Comparison of ENCODE assay signal across 24 cellular contexts in the genomic region with DNA sequence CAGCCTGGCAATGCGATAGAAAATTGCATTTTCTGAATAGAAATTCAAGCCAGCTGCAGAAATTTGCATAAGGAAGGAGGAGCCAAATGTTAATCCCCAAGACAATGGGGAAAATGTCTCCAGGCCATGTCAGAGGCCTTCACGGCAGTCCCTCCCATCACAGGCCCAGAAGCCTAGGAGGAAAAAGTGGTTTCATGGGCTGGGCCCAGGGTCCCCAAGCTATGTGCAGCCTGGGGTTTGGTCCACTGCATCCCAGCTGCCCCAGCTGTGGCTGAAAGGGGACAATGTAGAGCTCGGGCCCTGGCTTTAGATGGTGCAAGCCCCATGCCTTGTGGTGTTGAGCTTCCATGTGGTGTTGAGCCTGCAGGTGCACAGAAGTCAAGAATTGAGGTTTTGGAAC. TPM values are rescaled to one million over a fixed set of nuclear protein-coding genes. Genes with fewer than 3 reads are reported as not detected.
DNase-seq lines count a peak whose midpoint lies in the region; ATAC-seq and TF ChIP-seq lines count a peak whose summit lies in the region.
"Had no signal": no experiment of that assay in that cellular context is flagged by ENCODE, and none has a peak within 500 bp of the region (broad histone marks: within the 10 kb centered on the region; RNA-seq: fewer than 3 reads in every experiment).

No MANE protein-coding gene starts in this region.

- H3K27me3 Mint-ChIP-seq in WTC11 (ENCODE audit: low read depth) = peaks cover 6% of the 10 kb centered on the region; the same call in 1 of the 2 replicates
- no peaks in the 10 kb centered on the region for H3K27me3 Mint-ChIP-seq in activated CD4-positive, alpha-beta memory T cell treated with anti-CD3 and anti-CD28 coated beads, Interleukin-2, amount 10 ng/mL, durations not matched to agents 7 days and 5 days
- H3K27me3 Mint-ChIP-seq: CD4-positive, alpha-beta memory T cell; CD4-positive, CD25-positive, alpha-beta regulatory T cell; CD8-positive, alpha-beta memory T cell had no signal

- no peaks in the 10 kb centered on the region for H3K9me3 ChIP-seq in HEK293 (ENCODE audit: control insufficient read depth, insufficient read depth, low read depth, low read length)
- H3K9me3 ChIP-seq in NT2/D1 (ENCODE audit: insufficient read depth, low read length) = peaks cover 13% of the 10 kb centered on the region; the same call in 1 of the 2 replicates

- H3K9ac ChIP-seq in NT2/D1 (ENCODE audit: insufficient read length, low read depth) = no peak overlapping the region
- H3K9ac ChIP-seq: BLaER1 had no signal

- no peak overlapping the region for H3K27ac Mint-ChIP-seq in WTC11
- H3K27ac Mint-ChIP-seq in activated CD4-positive, alpha-beta memory T cell treated with anti-CD3 and anti-CD28 coated beads, Interleukin-2, amount 10 ng/mL, durations not matched to agents 7 days and 5 days = no peak overlapping the region
- H3K27ac Mint-ChIP-seq: CD4-positive, CD25-positive, alpha-beta regulatory T cell; CD8-positive, alpha-beta memory T cell had no signal

- no peak for TF ChIP-seq CTCF in HEK293 (tag by site-specific recombination; IDR thresholded peaks at IDR 0.05)
- TF ChIP-seq CTCF in WTC11 (IDR thresholded peaks at IDR 0.05) = no peak

- H3K4me1 Mint-ChIP-seq in WTC11 = no peaks in the 10 kb centered on the region
- H3K4me1 Mint-ChIP-seq in activated CD4-positive, alpha-beta memory T cell treated with anti-CD3 and anti-CD28 coated beads, Interleukin-2, amount 10 ng/mL, durations not matched to agents 7 days and 5 days = no peaks in the 10 kb centered on the region
- H3K4me1 Mint-ChIP-seq: CD14-positive monocyte; CD4-positive, alpha-beta memory T cell; CD8-positive, alpha-beta memory T cell had no signal

- CTCF ChIA-PET in HEK293 (lab: Yijun Ruan, JAX) (no interaction called here), WTC11 (lab: Charles Lee) (no interaction called here)
- CTCF ChIA-PET in activated CD4-positive, alpha-beta memory T cell treated with anti-CD3 and anti-CD28 coated beads, Interleukin-2, amount 10 ng/mL, durations not matched to agents 7 days and 5 days (lab: Charles Lee) = no interaction called here

- POLR2A ChIA-PET in HEK293 (lab: Yijun Ruan, JAX) (no interaction called here), WTC11 (lab: Charles Lee) (interaction anchor here (0.6 kb wide), 1 partner anchor 177 kb away, joined by 5 read pairs; no protein-coding TSS in a partner anchor)
- POLR2A ChIA-PET in activated CD4-positive, alpha-beta memory T cell treated with anti-CD3 and anti-CD28 coated beads, Interleukin-2, amount 10 ng/mL, durations not matched to agents 7 days and 5 days (lab: Charles Lee) = no interaction called here

- H3K27me3 ChIP-seq in NT2/D1 (ENCODE audit: insufficient read depth, insufficient read length) = no peaks in the 10 kb centered on the region
- H3K27me3 ChIP-seq: BE2C, BLaER1 had no signal

- no peaks in the 10 kb centered on the region for H3K4me1 ChIP-seq in HEK293 (ENCODE audit: control insufficient read depth, insufficient read depth, low read length)
- H3K4me1 ChIP-seq in NT2/D1 (ENCODE audit: insufficient read depth, insufficient read length) = no peaks in the 10 kb centered on the region
- H3K4me1 ChIP-seq: BE2C, BLaER1 had no signal

- no peak overlapping the region for H3K4me3 Mint-ChIP-seq in WTC11
- H3K4me3 Mint-ChIP-seq in activated CD4-positive, alpha-beta memory T cell treated with anti-CD3 and anti-CD28 coated beads, Interleukin-2, amount 10 ng/mL, durations not matched to agents 7 days and 5 days = no peak overlapping the region
- H3K4me3 Mint-ChIP-seq: CD14-positive monocyte; CD4-positive, alpha-beta memory T cell; CD4-positive, CD25-positive, alpha-beta regulatory T cell; CD8-positive, alpha-beta memory T cell had no signal

- H3K27ac ChIP-seq in HEK293 (ENCODE audit: extremely low read depth, low read depth, low read length) = no peak overlapping the region
- H3K27ac ChIP-seq: BLaER1 had no signal

- H3K4me3 ChIP-seq in HEK293 (ENCODE audit: low read depth, low read length) = no peak overlapping the region
- no peak overlapping the region for H3K4me3 ChIP-seq in NT2/D1 (ENCODE audit: insufficient read length, low read depth)
- H3K4me3 ChIP-seq: BLaER1, GM12878 had no signal

- peaks cover 32% of the 10 kb centered on the region for H3K36me3 Mint-ChIP-seq in WTC11
- peaks cover 26% of the 10 kb centered on the region for H3K36me3 Mint-ChIP-seq in activated CD4-positive, alpha-beta memory T cell treated with anti-CD3 and anti-CD28 coated beads, Interleukin-2, amount 10 ng/mL, durations not matched to agents 7 days and 5 days (ENCODE audit: low read depth)

- DNase-seq in NT2/D1 (ENCODE audit: low read depth, low spot score) (peak; percentile 15), WTC11 (ENCODE audit: low spot score) (no peak), NCI-H524 (lab: John Stamatoyannopoulos, UW) (no peak), GM19240 (ENCODE audit: insufficient read length, low spot score) (no peak)
- no peak for DNase-seq in activated CD4-positive, alpha-beta memory T cell treated with anti-CD3 and anti-CD28 coated beads, Interleukin-2, amount 10 ng/mL, durations not matched to agents 7 days and 5 days
- DNase-seq: 8988T; ACHN; BE2C; C1 segment of cervical spinal cord; CD4-positive, alpha-beta memory T cell; CD4-positive, CD25-positive, alpha-beta regulatory T cell; CD8-positive, alpha-beta memory T cell; COR-L47; DMS 273 treated with DMSO at 0.1 percent for 48 hours; DMS153; DMS53; DMS79; DND-41; EL; GDM1 had no signal

- no peaks in the 10 kb centered on the region; a peak in 2 of 3 replicates for H3K36me3 ChIP-seq in HEK293 (ENCODE audit: control insufficient read depth in 2 of 2, insufficient read depth in 1 of 2, low read length in 2 of 2)
- H3K36me3 ChIP-seq in NT2/D1 (ENCODE audit: insufficient read depth, insufficient read length, low read length) = no peaks in the 10 kb centered on the region

- no peak for ATAC-seq in WTC11
- ATAC-seq: GM12878 had no signal

- peaks cover 32% of the 10 kb centered on the region for H3K9me3 Mint-ChIP-seq in WTC11
- H3K9me3 Mint-ChIP-seq in activated CD4-positive, alpha-beta memory T cell treated with anti-CD3 and anti-CD28 coated beads, Interleukin-2, amount 10 ng/mL, durations not matched to agents 7 days and 5 days = peaks cover 11% of the 10 kb centered on the region

TF ChIP-seq in HEK293, 187 proteins besides CTCF, POLR2A, EP300 and RAD21:
- TF ChIP-seq ZBTB20 (tag by site-specific recombination; IDR thresholded peaks at IDR 0.05) (no peak), KLF16 (tag by site-specific recombination; IDR thresholded peaks at IDR 0.05) (no peak), ZNF585B (tag by site-specific recombination; IDR thresholded peaks at IDR 0.05) (peak; percentile 68), ZNF366 (tag by site-specific recombination; conservative IDR thresholded peaks at IDR 0.05) (no peak)

TF ChIP-seq in WTC11, 78 proteins besides CTCF, POLR2A, EP300 and RAD21:
- TF ChIP-seq NFATC4 (CRISPR knock-in tag; IDR thresholded peaks at IDR 0.05) (0 out of 2 replicates have a peak, but pooled peaks have one; percentile 4), ZNF232 (CRISPR knock-in tag; IDR thresholded peaks at IDR 0.05) (no peak)

RNA-seq across cellular contexts. Expression of a gene that starts 10.0 kb away (rescaled TPM):
- 0.14 to 0.15 TPM in 2 of 3 replicates, not detected in the other for total RNA-seq in WTC11 (2021)
- under 1 TPM; 0.25 to 0.35 TPM for total RNA-seq in activated CD4-positive, alpha-beta memory T cell treated with anti-CD3 and anti-CD28 coated beads, Interleukin-2, amount 10 ng/mL, durations not matched to agents 7 days and 5 days
